14 cellular contexts compared by ENCODE assay signal in genomic region chr20:51189814-51190782, GRCh38.
"Had no signal": no experiment of that assay in that cellular context is flagged by ENCODE, and none has a peak within 500 bp of the region (broad histone marks: within the 10 kb centered on the region; RNA-seq: fewer than 3 reads in every experiment).

No MANE protein-coding gene starts in this region.

- H3K9me3 ChIP-seq: left ventricle myocardium inferior, transverse colon had no signal

- H3K36me3 Mint-ChIP-seq: activated naive CD4-positive, alpha-beta T cell treated with anti-CD3 and anti-CD28 coated beads, Interleukin-2, amount 50 U/mL, for 24 hours; brain; mesothelial cell of epicardium; naive thymus-derived CD8-positive, alpha-beta T cell; stimulated activated effector memory CD8-positive, alpha-beta T cell treated with anti-CD3 and anti-CD28 coated beads, Interleukin-12 subunit alpha, Interleukin-12 subunit beta, amount 100 ng/mL, for 72 hours had no signal

- H3K9me3 Mint-ChIP-seq: activated B cell treated with CpG ODN at 0.5 μM for 24 hours; activated CD4-positive, alpha-beta T cell treated with anti-CD3 and anti-CD28 coated beads, Interleukin-2, amount 10 ng/mL, durations not matched to agents 24 days and 14 days; activated naive CD4-positive, alpha-beta T cell treated with anti-CD3 and anti-CD28 coated beads, Interleukin-2, amount 50 U/mL, for 24 hours; stimulated activated effector memory CD8-positive, alpha-beta T cell treated with anti-CD3 and anti-CD28 coated beads, Interleukin-12 subunit alpha, Interleukin-12 subunit beta, amount 100 ng/mL, for 72 hours had no signal

- DNase-seq: activated B cell treated with CpG ODN at 0.5 μM for 24 hours; activated CD4-positive, alpha-beta T cell treated with anti-CD3 and anti-CD28 coated beads, Interleukin-2, amount 10 ng/mL, durations not matched to agents 24 days and 14 days; activated effector memory CD4-positive, alpha-beta T cell treated with Interleukin-2 at 50 U/mL for 16 hours; activated T-cell treated with anti-CD3 and anti-CD28 coated beads, Interleukin-2, amount 50 U/mL, for 1 hour; left ventricle myocardium inferior; naive thymus-derived CD8-positive, alpha-beta T cell; right cardiac atrium; T-helper 17 cell; transverse colon had no signal

- H3K4me3 Mint-ChIP-seq: activated B cell treated with CpG ODN at 0.5 μM for 24 hours; activated CD4-positive, alpha-beta T cell treated with anti-CD3 and anti-CD28 coated beads, Interleukin-2, amount 10 ng/mL, durations not matched to agents 24 days and 14 days; activated naive CD4-positive, alpha-beta T cell treated with anti-CD3 and anti-CD28 coated beads, Interleukin-2, amount 50 U/mL, for 24 hours; brain; mesothelial cell of epicardium; naive thymus-derived CD8-positive, alpha-beta T cell; stimulated activated effector memory CD8-positive, alpha-beta T cell treated with anti-CD3 and anti-CD28 coated beads, Interleukin-12 subunit alpha, Interleukin-12 subunit beta, amount 100 ng/mL, for 72 hours; T-helper 17 cell had no signal

- H3K27ac ChIP-seq: left ventricle myocardium inferior, transverse colon had no signal

- H3K36me3 ChIP-seq: left ventricle myocardium inferior, transverse colon had no signal

- H3K4me3 ChIP-seq: left ventricle myocardium inferior, transverse colon had no signal

- ATAC-seq: naive thymus-derived CD8-positive, alpha-beta T cell; right cardiac atrium; stimulated activated effector memory CD8-positive, alpha-beta T cell treated with anti-CD3 and anti-CD28 coated beads, Interleukin-12 subunit alpha, Interleukin-12 subunit beta, amount 100 ng/mL, for 72 hours; T-helper 17 cell had no signal

- H3K27ac Mint-ChIP-seq: activated B cell treated with CpG ODN at 0.5 μM for 24 hours; activated CD4-positive, alpha-beta T cell treated with anti-CD3 and anti-CD28 coated beads, Interleukin-2, amount 10 ng/mL, durations not matched to agents 24 days and 14 days; mesothelial cell of epicardium; naive thymus-derived CD8-positive, alpha-beta T cell; progenitor cell of endocrine pancreas; stimulated activated effector memory CD8-positive, alpha-beta T cell treated with anti-CD3 and anti-CD28 coated beads, Interleukin-12 subunit alpha, Interleukin-12 subunit beta, amount 100 ng/mL, for 72 hours; T-helper 17 cell had no signal

- H3K4me1 ChIP-seq: left ventricle myocardium inferior, transverse colon had no signal

- H3K4me1 Mint-ChIP-seq: activated CD4-positive, alpha-beta T cell treated with anti-CD3 and anti-CD28 coated beads, Interleukin-2, amount 10 ng/mL, durations not matched to agents 24 days and 14 days; activated naive CD4-positive, alpha-beta T cell treated with anti-CD3 and anti-CD28 coated beads, Interleukin-2, amount 50 U/mL, for 24 hours; naive thymus-derived CD8-positive, alpha-beta T cell; stimulated activated effector memory CD8-positive, alpha-beta T cell treated with anti-CD3 and anti-CD28 coated beads, Interleukin-12 subunit alpha, Interleukin-12 subunit beta, amount 100 ng/mL, for 72 hours; T-helper 17 cell had no signal
